ENCODE assay signal across 29 cellular contexts in genomic region chr6:130863415-130864230, GRCh38. TPM values are rescaled to one million over a fixed set of nuclear protein-coding genes. Genes with fewer than 3 reads are reported as not detected.
"Had no signal": no experiment of that assay in that cellular context is flagged by ENCODE, and none has a peak within 500 bp of the region (broad histone marks: within the 10 kb centered on the region; RNA-seq: fewer than 3 reads in every experiment).

No MANE protein-coding gene starts in this region.

- H3K27me3 ChIP-seq: adrenal gland had no signal

- H3K4me1 Mint-ChIP-seq: activated CD4-positive, alpha-beta memory T cell treated with anti-CD3 and anti-CD28 coated beads, Interleukin-2, amount 10 ng/mL, durations not matched to agents 7 days and 5 days; activated CD4-positive, alpha-beta T cell treated with anti-CD3 and anti-CD28 coated beads for 36 hours; activated naive CD8-positive, alpha-beta T cell treated with anti-CD3 and anti-CD28 coated beads, Interleukin-2, amount 10 ng/mL, durations not matched to agents 7 days and 5 days; activated T-helper 17 cell treated with anti-CD3 and anti-CD28 coated beads, Interleukin-2, amount 50 U/mL, for 72 hours had no signal

- ATAC-seq: activated CD4-positive, alpha-beta T cell treated with anti-CD3 and anti-CD28 coated beads for 36 hours; activated T-helper 17 cell treated with anti-CD3 and anti-CD28 coated beads, Interleukin-2, amount 50 U/mL, for 72 hours had no signal

- H3K27me3 Mint-ChIP-seq: activated CD4-positive, alpha-beta memory T cell treated with anti-CD3 and anti-CD28 coated beads, Interleukin-2, amount 10 ng/mL, durations not matched to agents 7 days and 5 days; activated CD4-positive, alpha-beta T cell treated with anti-CD3 and anti-CD28 coated beads for 36 hours; activated naive CD8-positive, alpha-beta T cell treated with anti-CD3 and anti-CD28 coated beads, Interleukin-2, amount 10 ng/mL, durations not matched to agents 7 days and 5 days; activated T-helper 17 cell treated with anti-CD3 and anti-CD28 coated beads, Interleukin-2, amount 50 U/mL, for 72 hours had no signal

- H3K4me1 ChIP-seq: adrenal gland had no signal

- H3K27ac Mint-ChIP-seq: activated CD4-positive, alpha-beta memory T cell treated with anti-CD3 and anti-CD28 coated beads, Interleukin-2, amount 10 ng/mL, durations not matched to agents 7 days and 5 days; activated CD4-positive, alpha-beta T cell treated with anti-CD3 and anti-CD28 coated beads for 36 hours; activated naive CD8-positive, alpha-beta T cell treated with anti-CD3 and anti-CD28 coated beads, Interleukin-2, amount 10 ng/mL, durations not matched to agents 7 days and 5 days; activated T-helper 17 cell treated with anti-CD3 and anti-CD28 coated beads, Interleukin-2, amount 50 U/mL, for 72 hours had no signal

- H3K36me3 Mint-ChIP-seq: activated naive CD8-positive, alpha-beta T cell treated with anti-CD3 and anti-CD28 coated beads, Interleukin-2, amount 10 ng/mL, durations not matched to agents 7 days and 5 days had no signal

- H3K4me3 ChIP-seq: adrenal gland, SK-N-MC had no signal

- H3K9me3 ChIP-seq: adrenal gland had no signal

- H3K27ac ChIP-seq: adrenal gland, SK-N-MC, VCaP had no signal

- DNase-seq: activated CD4-positive, alpha-beta memory T cell treated with anti-CD3 and anti-CD28 coated beads, Interleukin-2, amount 10 ng/mL, durations not matched to agents 7 days and 5 days; activated CD4-positive, alpha-beta T cell treated with anti-CD3 and anti-CD28 coated beads for 36 hours; activated CD4-positive, alpha-beta T cell treated with anti-CD3 and anti-CD28 coated beads, Interleukin-2, amount 50 U/mL, for 1 hour; activated naive CD4-positive, alpha-beta T cell treated with anti-CD3 and anti-CD28 coated beads, Interleukin-2, amount 50 U/mL, for 16 hours; activated naive CD8-positive, alpha-beta T cell treated with anti-CD3 and anti-CD28 coated beads, Interleukin-2, amount 10 ng/mL, durations not matched to agents 7 days and 5 days; activated T-cell treated with anti-CD3 and anti-CD28 coated beads for 4 hours; activated T-cell treated with anti-CD3 and anti-CD28 coated beads, Interleukin-2, amount 50 U/mL, for 48 hours; adrenal gland; anterior cingulate cortex; cerebellar nuclear complex; MM.1S; NCI-H1105; NCI-H1436 treated with DMSO at 0.1 percent for 48 hours; NCI-H187 treated with DMSO at 0.1 percent for 48 hours; NCI-H2081 treated with DMSO at 0.1 percent for 48 hours; NCI-H2171; NCI-H2227 treated with DMSO at 0.1 percent for 48 hours; NCI-H446 treated with DMSO at 0.1 percent for 48 hours; NCI-H524 treated with DMSO at 0.1 percent for 48 hours; NCI-H748 treated with DMSO at 0.1 percent for 48 hours; T-helper 1 cell had no signal

- H3K4me3 Mint-ChIP-seq: activated CD4-positive, alpha-beta memory T cell treated with anti-CD3 and anti-CD28 coated beads, Interleukin-2, amount 10 ng/mL, durations not matched to agents 7 days and 5 days; activated CD4-positive, alpha-beta T cell treated with anti-CD3 and anti-CD28 coated beads for 36 hours; activated naive CD8-positive, alpha-beta T cell treated with anti-CD3 and anti-CD28 coated beads, Interleukin-2, amount 10 ng/mL, durations not matched to agents 7 days and 5 days; activated T-helper 17 cell treated with anti-CD3 and anti-CD28 coated beads, Interleukin-2, amount 50 U/mL, for 72 hours had no signal

- H3K9me3 Mint-ChIP-seq: activated CD4-positive, alpha-beta memory T cell treated with anti-CD3 and anti-CD28 coated beads, Interleukin-2, amount 10 ng/mL, durations not matched to agents 7 days and 5 days; activated naive CD8-positive, alpha-beta T cell treated with anti-CD3 and anti-CD28 coated beads, Interleukin-2, amount 10 ng/mL, durations not matched to agents 7 days and 5 days; activated T-helper 17 cell treated with anti-CD3 and anti-CD28 coated beads, Interleukin-2, amount 50 U/mL, for 72 hours had no signal

RNA-seq across cellular contexts. Expression of gene SMLR1, which starts 36.4 kb away (rescaled TPM):
- total RNA-seq: activated CD4-positive, alpha-beta memory T cell treated with anti-CD3 and anti-CD28 coated beads, Interleukin-2, amount 10 ng/mL, durations not matched to agents 7 days and 5 days; activated CD4-positive, alpha-beta T cell treated with anti-CD3 and anti-CD28 coated beads for 36 hours; activated CD8-positive, alpha-beta memory T cell treated with anti-CD3 and anti-CD28 coated beads for 36 hours; activated naive CD8-positive, alpha-beta T cell treated with anti-CD3 and anti-CD28 coated beads, Interleukin-2, amount 10 ng/mL, durations not matched to agents 7 days and 5 days; activated T-helper 17 cell treated with anti-CD3 and anti-CD28 coated beads, Interleukin-2, amount 50 U/mL, for 72 hours; cardiac septum; OCI-LY7; RPMI7951; T-helper 2 cell treated with Interferon-gamma antibody and Interleukin-4, amounts not matched to agents 100 ng/mL and 5 ng/mL, for 36 hours had no signal
